In the genomic region with DNA sequence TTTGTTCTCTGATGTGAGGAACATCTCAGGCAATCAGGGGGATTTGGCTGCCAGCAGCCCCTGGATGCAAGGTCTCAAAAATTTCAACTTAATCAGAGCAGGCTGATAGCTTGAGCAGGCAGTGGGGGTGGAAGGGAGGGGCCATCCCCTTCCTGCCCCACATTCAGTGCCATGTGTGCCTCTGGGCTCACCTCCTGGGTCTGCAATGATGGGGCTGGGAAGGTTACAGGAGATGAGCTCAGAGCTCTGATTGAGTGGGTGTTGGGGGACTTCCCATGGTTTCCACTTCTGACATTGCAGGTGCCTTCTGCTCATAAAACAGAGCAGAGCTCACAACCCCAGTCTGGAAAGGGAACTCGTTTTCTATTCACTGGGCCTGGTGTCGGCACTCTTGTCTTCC, we compare ENCODE assay signal across 1 cellular context.
TF ChIP-seq lines count a peak whose summit lies in the region.

No MANE protein-coding gene starts in this region.

TF ChIP-seq in GM12878, 131 proteins besides CTCF, POLR2A, EP300 and RAD21 (continued from another document):
- TF ChIP-seq SREBF1 (IDR thresholded peaks at IDR 0.05; ENCODE audit: low read length) (no peak), IRF5 (IDR thresholded peaks at IDR 0.05; ENCODE audit: borderline replicate concordance) (no peak), POLR2AphosphoS2 (IDR thresholded peaks at IDR 0.05; ENCODE audit: low read depth, low read length) (no peak), RUNX3 (IDR thresholded peaks at IDR 0.05; ENCODE audit: low read length) (peak; percentile 30; the same call in 1 of the 2 replicates), IKZF1 (conservative IDR thresholded peaks at IDR 0.05) (peak; percentile 59), TCF7 (IDR thresholded peaks at IDR 0.05; ENCODE audit: borderline replicate concordance) (no peak), IKZF2 (IDR thresholded peaks at IDR 0.05) (peak in 1 of 2 experiments; percentile 29; a peak in 1 of 4 replicates), BHLHE40 (IDR thresholded peaks at IDR 0.05; ENCODE audit: borderline replicate concordance in 1 of 2, low read depth in 2 of 2, low read length in 1 of 2) (peak in 1 of 2 experiments; percentile 51; a peak in 1 of 4 replicates), DPF2 (IDR thresholded peaks at IDR 0.05) (peak; percentile 31), GABPA (IDR thresholded peaks at IDR 0.05; ENCODE audit: low read depth) (no peak)
- TF ChIP-seq, protein P1, sequence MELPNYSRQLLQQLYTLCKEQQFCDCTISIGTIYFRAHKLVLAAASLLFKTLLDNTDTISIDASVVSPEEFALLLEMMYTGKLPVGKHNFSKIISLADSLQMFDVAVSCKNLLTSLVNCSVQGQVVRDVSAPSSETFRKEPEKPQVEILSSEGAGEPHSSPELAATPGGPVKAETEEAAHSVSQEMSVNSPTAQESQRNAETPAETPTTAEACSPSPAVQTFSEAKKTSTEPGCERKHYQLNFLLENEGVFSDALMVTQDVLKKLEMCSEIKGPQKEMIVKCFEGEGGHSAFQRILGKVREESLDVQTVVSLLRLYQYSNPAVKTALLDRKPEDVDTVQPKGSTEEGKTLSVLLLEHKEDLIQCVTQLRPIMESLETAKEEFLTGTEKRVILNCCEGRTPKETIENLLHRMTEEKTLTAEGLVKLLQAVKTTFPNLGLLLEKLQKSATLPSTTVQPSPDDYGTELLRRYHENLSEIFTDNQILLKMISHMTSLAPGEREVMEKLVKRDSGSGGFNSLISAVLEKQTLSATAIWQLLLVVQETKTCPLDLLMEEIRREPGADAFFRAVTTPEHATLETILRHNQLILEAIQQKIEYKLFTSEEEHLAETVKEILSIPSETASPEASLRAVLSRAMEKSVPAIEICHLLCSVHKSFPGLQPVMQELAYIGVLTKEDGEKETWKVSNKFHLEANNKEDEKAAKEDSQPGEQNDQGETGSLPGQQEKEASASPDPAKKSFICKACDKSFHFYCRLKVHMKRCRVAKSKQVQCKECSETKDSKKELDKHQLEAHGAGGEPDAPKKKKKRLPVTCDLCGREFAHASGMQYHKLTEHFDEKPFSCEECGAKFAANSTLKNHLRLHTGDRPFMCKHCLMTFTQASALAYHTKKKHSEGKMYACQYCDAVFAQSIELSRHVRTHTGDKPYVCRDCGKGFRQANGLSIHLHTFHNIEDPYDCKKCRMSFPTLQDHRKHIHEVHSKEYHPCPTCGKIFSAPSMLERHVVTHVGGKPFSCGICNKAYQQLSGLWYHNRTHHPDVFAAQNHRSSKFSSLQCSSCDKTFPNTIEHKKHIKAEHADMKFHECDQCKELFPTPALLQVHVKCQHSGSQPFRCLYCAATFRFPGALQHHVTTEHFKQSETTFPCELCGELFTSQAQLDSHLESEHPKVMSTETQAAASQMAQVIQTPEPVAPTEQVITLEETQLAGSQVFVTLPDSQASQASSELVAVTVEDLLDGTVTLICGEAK (IDR thresholded peaks at IDR 0.05; ENCODE audit: borderline replicate concordance), result no peak
TF ChIP-seq in GM12878: peak in this region for 14.
